36 cellular contexts compared by ENCODE assay signal in the genomic region with DNA sequence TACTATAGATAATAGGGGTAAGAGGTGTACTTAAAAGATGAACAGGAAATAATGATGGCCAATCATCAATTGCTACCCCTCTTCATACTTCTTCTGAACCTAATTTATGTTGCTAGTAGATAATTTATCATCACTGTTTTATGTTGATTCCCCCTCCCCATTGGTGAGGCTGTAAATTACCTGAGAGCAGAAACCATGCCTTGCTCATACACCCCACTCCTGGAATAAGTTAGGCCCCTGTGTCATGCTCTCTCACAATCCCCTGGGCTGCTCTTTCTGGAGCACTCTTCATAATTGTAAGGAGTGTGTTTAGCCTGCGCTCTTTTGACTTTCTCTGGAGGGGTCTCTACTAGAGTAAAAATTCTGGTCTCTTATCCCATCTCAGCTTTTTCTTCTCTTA.
"Had no signal": no experiment of that assay in that cellular context is flagged by ENCODE, and none has a peak within 500 bp of the region (broad histone marks: within the 10 kb centered on the region; RNA-seq: fewer than 3 reads in every experiment).

No MANE protein-coding gene starts in this region.

- H3K27me3 ChIP-seq: MG63 had no signal

- H3K4me3 ChIP-seq: MG63 had no signal

- H3K9me3 ChIP-seq: MG63 had no signal

- DNase-seq: Karpas-422, Kasumi-1, MG63, MM.1S, MV-4-11, NCI-H1048, NCI-H1092, NCI-H1092 treated with DMSO at 0.1 percent for 48 hours, NCI-H1105, NCI-H1105 treated with DMSO at 0.1 percent for 48 hours, NCI-H1417, NCI-H1417 treated with DMSO at 0.1 percent for 48 hours, NCI-H1436, NCI-H1436 treated with DMSO at 0.1 percent for 48 hours, NCI-H146, NCI-H1694, NCI-H1694 treated with DMSO at 0.1 percent for 48 hours, NCI-H187, NCI-H187 treated with DMSO at 0.1 percent for 48 hours, NCI-H1930, NCI-H2029, NCI-H2029 treated with DMSO at 0.1 percent for 48 hours, NCI-H2081, NCI-H2081 treated with DMSO at 0.1 percent for 48 hours, NCI-H2107, NCI-H2171, NCI-H2171 treated with DMSO at 0.1 percent for 48 hours, NCI-H2227 treated with DMSO at 0.1 percent for 48 hours, NCI-H226, NCI-H345, NCI-H446, NCI-H446 treated with DMSO at 0.1 percent for 48 hours, NCI-H510A, NCI-H510A treated with DMSO at 0.1 percent for 48 hours, NCI-H524, NCI-H524 treated with DMSO at 0.1 percent for 48 hours had no signal

- H3K36me3 ChIP-seq: MG63 had no signal
